1 cellular context compared by ENCODE assay signal in the genomic region with DNA sequence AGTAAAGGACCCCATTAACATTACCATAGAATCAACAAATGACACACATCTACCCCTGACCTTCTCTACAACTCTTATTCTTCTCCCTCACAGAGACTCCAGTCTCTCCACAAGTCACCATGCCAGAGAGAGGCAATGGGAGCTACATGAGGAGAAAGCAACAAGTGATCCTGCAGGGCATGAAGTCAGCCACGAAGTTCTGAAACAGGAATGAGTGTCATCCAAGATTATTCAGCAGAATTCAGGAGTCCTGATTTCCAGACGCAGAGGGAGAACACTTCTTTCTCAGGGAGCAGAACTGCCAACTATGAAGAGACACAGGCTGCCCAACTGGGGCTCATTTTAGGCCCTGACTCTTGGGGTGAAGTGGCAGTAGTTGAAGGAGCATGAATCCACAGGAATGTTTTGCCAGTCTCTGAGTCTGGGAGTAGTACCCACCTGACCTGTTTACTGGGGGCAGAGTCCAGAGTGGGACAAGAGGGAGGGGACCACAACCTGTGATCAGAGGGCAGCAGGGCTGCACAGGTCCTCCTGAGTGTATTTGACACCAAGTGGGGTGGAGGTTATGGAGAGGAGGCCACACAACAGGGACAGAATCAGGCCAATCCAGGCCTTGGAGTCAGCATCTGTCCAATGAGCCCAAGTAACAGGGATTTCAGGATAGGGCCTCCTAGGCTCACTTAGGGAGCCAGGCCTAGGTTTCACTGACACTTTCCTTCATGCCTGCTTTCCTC.
TF ChIP-seq lines count a peak whose summit lies in the region.

No MANE protein-coding gene starts in this region.

TF ChIP-seq in WTC11, 78 proteins besides CTCF, POLR2A, EP300 and RAD21 (continued from another document):
- TF ChIP-seq, protein P1, sequence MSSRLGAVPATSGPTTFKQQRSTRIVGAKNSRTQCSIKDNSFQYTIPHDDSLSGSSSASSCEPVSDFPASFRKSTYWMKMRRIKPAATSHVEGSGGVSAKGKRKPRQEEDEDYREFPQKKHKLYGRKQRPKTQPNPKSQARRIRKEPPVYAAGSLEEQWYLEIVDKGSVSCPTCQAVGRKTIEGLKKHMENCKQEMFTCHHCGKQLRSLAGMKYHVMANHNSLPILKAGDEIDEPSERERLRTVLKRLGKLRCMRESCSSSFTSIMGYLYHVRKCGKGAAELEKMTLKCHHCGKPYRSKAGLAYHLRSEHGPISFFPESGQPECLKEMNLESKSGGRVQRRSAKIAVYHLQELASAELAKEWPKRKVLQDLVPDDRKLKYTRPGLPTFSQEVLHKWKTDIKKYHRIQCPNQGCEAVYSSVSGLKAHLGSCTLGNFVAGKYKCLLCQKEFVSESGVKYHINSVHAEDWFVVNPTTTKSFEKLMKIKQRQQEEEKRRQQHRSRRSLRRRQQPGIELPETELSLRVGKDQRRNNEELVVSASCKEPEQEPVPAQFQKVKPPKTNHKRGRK (CRISPR knock-in tag; IDR thresholded peaks at IDR 0.05; ENCODE audit: borderline replicate concordance) = no peak
- TF ChIP-seq, protein P2, sequence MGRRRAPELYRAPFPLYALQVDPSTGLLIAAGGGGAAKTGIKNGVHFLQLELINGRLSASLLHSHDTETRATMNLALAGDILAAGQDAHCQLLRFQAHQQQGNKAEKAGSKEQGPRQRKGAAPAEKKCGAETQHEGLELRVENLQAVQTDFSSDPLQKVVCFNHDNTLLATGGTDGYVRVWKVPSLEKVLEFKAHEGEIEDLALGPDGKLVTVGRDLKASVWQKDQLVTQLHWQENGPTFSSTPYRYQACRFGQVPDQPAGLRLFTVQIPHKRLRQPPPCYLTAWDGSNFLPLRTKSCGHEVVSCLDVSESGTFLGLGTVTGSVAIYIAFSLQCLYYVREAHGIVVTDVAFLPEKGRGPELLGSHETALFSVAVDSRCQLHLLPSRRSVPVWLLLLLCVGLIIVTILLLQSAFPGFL (CRISPR knock-in tag; IDR thresholded peaks at IDR 0.05; ENCODE audit: borderline replicate concordance) = no peak
